Comparison of ENCODE assay signal across 8 cellular contexts in genomic region chr1:827221-828063, GRCh38.
A peak's percentile ranks its signal among the peaks of the same experiment; 100 is the strongest.
DNase-seq lines count a peak whose midpoint lies in the region; ATAC-seq, FAIRE-seq and TF ChIP-seq lines count a peak whose summit lies in the region.
"Not testable (repeated sequence)": the region's sequence is repeated elsewhere in the genome, so short reads cannot be mapped to it uniquely, and the experiment has no call there.

No MANE protein-coding gene starts in this region.

- TF ChIP-seq CTCF in astrocyte (IDR thresholded peaks at IDR 0.05; ENCODE audit: insufficient read depth, low read depth, low read length); hepatocyte (IDR thresholded peaks at IDR 0.05; ENCODE audit: poor library complexity): not testable (repeated sequence)

- H3K9ac ChIP-seq in astrocyte (ENCODE audit: low read length) (peak overlapping the region; percentile 90), rectal smooth muscle tissue (ENCODE audit: low read length) (peak overlapping the region; percentile 83)

- H3K36me3 Mint-ChIP-seq in T-helper 2 cell treated with Interferon-gamma antibody and Interleukin-4, amounts not matched to agents 5 μg/mL and 100 μg/mL, for 36 hours (ENCODE audit: low read depth); astrocyte (ENCODE audit: low read depth, unreplicated experiment): not testable (repeated sequence)

- TF ChIP-seq POLR2A in GM18505 (IDR thresholded peaks at IDR 0.05; ENCODE audit: borderline replicate concordance, extremely low read depth, insufficient read depth, insufficient read length), result peak; percentile 67

- peak overlapping the region; percentile 83 for H3K27ac ChIP-seq in astrocyte (ENCODE audit: low read depth, low read length)
- H3K27ac ChIP-seq in hepatocyte, result peak overlapping the region; percentile 99
- peak overlapping the region; percentile 82 for H3K27ac ChIP-seq in rectal smooth muscle tissue (ENCODE audit: low read depth, low read length)
- peak overlapping the region in 1 of 2 donors; percentile 98 for H3K27ac ChIP-seq in aorta (ENCODE audit: low read depth in 1 of 2, low read length in 2 of 2)

- peak overlapping the region; percentile 71 for H3K4me3 ChIP-seq in astrocyte (ENCODE audit: insufficient read depth, low read depth, low read length)
- H3K4me3 ChIP-seq in hepatocyte, result peak overlapping the region; percentile 91
- peak overlapping the region; percentile 80 for H3K4me3 ChIP-seq in rectal smooth muscle tissue (ENCODE audit: low read length)
- H3K4me3 ChIP-seq in aorta (ENCODE audit: low read length in 2 of 2), result peak overlapping the region; percentile 72 to 82

- H3K9me2 ChIP-seq in hepatocyte (replicated peaks; ENCODE audit: insufficient read depth), result not testable (repeated sequence)

- not testable (repeated sequence) for H3K9me3 ChIP-seq in astrocyte (ENCODE audit: insufficient read depth, low read depth, low read length); hepatocyte (ENCODE audit: low read depth); aorta (ENCODE audit: control insufficient read depth, low read length)

- H3K4me1 Mint-ChIP-seq in T-helper 2 cell treated with Interferon-gamma antibody and Interleukin-4, amounts not matched to agents 5 μg/mL and 100 μg/mL, for 36 hours (ENCODE audit: low read depth), result peaks cover 17% of the 10 kb centered on the region
- peaks cover 11% of the 10 kb centered on the region for H3K4me1 Mint-ChIP-seq in astrocyte (ENCODE audit: low read depth, unreplicated experiment)

- not testable (repeated sequence) for H3K4me1 ChIP-seq in astrocyte (ENCODE audit: insufficient read depth, low read length); hepatocyte (ENCODE audit: insufficient read depth); rectal smooth muscle tissue (ENCODE audit: control insufficient read depth, insufficient read depth, low read length); aorta (ENCODE audit: control insufficient read depth in 1 of 2, insufficient read depth in 2 of 2, low read length in 2 of 2)

- ATAC-seq in GM18505 (IDR thresholded peaks at IDR 0.05; ENCODE audit: unreplicated experiment), result peak; percentile 75
- ATAC-seq in HG02938 (IDR thresholded peaks at IDR 0.05; ENCODE audit: unreplicated experiment), result peak; percentile 79
- ATAC-seq in aorta (ENCODE audit: low FRiP score), result peak; percentile 99

- DNase-seq in NCI-H1694 (lab: John Stamatoyannopoulos, UW), result peak; percentile 74
- peak; percentile 88 for DNase-seq in T-helper 2 cell treated with Interferon-gamma antibody and Interleukin-4, amounts not matched to agents 5 μg/mL and 100 μg/mL, for 36 hours (ENCODE audit: low spot score)
- DNase-seq in astrocyte (ENCODE audit: low read depth), result peak; percentile 57
- DNase-seq in hepatocyte (ENCODE audit: low spot score), result peak; percentile 94
- DNase-seq in aorta, result peak; percentile 98 to 99

- H3K27me3 Mint-ChIP-seq in T-helper 2 cell treated with Interferon-gamma antibody and Interleukin-4, amounts not matched to agents 5 μg/mL and 100 μg/mL, for 36 hours (ENCODE audit: low read depth); astrocyte (ENCODE audit: low read depth, unreplicated experiment): not testable (repeated sequence)

- peaks cover 26% of the 10 kb centered on the region for H3K79me2 ChIP-seq in astrocyte (ENCODE audit: insufficient read depth, low read length)
- peaks cover 34% of the 10 kb centered on the region for H3K79me2 ChIP-seq in hepatocyte

- H3K27me3 ChIP-seq in astrocyte (ENCODE audit: insufficient read depth, low read length); hepatocyte; rectal smooth muscle tissue (ENCODE audit: control insufficient read depth, insufficient read depth, low read length); aorta (ENCODE audit: control insufficient read depth in 1 of 2, insufficient read depth in 2 of 2, low read length in 1 of 2): not testable (repeated sequence)

- H3K9me3 Mint-ChIP-seq in T-helper 2 cell treated with Interferon-gamma antibody and Interleukin-4, amounts not matched to agents 5 μg/mL and 100 μg/mL, for 36 hours; astrocyte (ENCODE audit: unreplicated experiment): not testable (repeated sequence)

- intact Hi-C loops in aorta (cut with DNase I), result not testable (repeated sequence)

- not testable (repeated sequence) for H3K36me3 ChIP-seq in astrocyte (ENCODE audit: insufficient read depth, low read length); hepatocyte (replicated peaks; ENCODE audit: insufficient read depth, low read depth); rectal smooth muscle tissue (ENCODE audit: control insufficient read depth, insufficient read depth, low read length); aorta (ENCODE audit: control insufficient read depth in 1 of 2, insufficient read depth in 2 of 2, low read length in 1 of 2)

- not testable (repeated sequence) for FAIRE-seq in astrocyte (lab: Jason Lieb, UNC)

- peak overlapping the region; percentile 93 for H3K27ac Mint-ChIP-seq in T-helper 2 cell treated with Interferon-gamma antibody and Interleukin-4, amounts not matched to agents 5 μg/mL and 100 μg/mL, for 36 hours
- H3K27ac Mint-ChIP-seq in astrocyte (ENCODE audit: unreplicated experiment), result peak overlapping the region; percentile 90

- peak overlapping the region; percentile 90 for H2AFZ ChIP-seq in astrocyte (ENCODE audit: low read depth, low read length)
- peak overlapping the region; percentile 76 for H2AFZ ChIP-seq in hepatocyte

- 0% methylated on average over 13 of the region's 105 CpGs for WGBS in hepatocyte (ENCODE audit: low lambda C conversion rate, missing lambda C conversion rate)
- WGBS in aorta, 2 donors, result 0 to 1% methylated on average over 39 to 71 of the region's 105 CpGs

- H4K20me1 ChIP-seq in astrocyte (ENCODE audit: insufficient read depth, low read length), result peaks cover 11% of the 10 kb centered on the region
- H4K20me1 ChIP-seq in hepatocyte (ENCODE audit: insufficient read depth, poor library complexity, severe bottlenecking), result not testable (repeated sequence)

- peak overlapping the region; percentile 89 for H3K4me3 Mint-ChIP-seq in T-helper 2 cell treated with Interferon-gamma antibody and Interleukin-4, amounts not matched to agents 5 μg/mL and 100 μg/mL, for 36 hours
- H3K4me3 Mint-ChIP-seq in astrocyte (ENCODE audit: unreplicated experiment), result peak overlapping the region; percentile 96

- H3K4me2 ChIP-seq in astrocyte (ENCODE audit: low read length), result peak overlapping the region; percentile 88
- H3K4me2 ChIP-seq in hepatocyte, result peak overlapping the region; percentile 83
